Comparison of ENCODE assay signal across 2 cellular contexts in the genomic region with DNA sequence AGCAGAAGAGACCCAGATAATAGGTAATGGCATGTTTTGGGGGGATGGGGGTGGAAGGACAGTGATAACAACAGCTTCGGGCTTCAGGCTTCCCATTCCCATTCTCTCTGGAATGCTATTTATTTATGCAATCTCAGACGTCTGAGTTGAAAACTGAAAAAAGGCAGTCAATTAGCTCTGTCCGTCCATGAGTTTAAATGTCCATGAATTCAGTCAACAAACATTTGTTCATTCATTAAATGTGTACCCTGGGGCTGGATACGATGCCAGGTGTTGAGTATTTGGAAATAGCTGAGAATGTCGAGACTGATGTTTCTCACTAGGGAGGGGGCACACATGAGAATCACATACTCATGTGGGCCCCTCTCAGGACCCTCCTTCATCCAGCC.
TF ChIP-seq lines count a peak whose summit lies in the region.

No MANE protein-coding gene starts in this region.

TF ChIP-seq in IMR-90, 13 proteins besides CTCF, POLR2A, EP300 and RAD21:
- TF ChIP-seq MAFK (IDR thresholded peaks at IDR 0.05; ENCODE audit: low read depth, low read length) = no peak
TF ChIP-seq in IMR-90: peak in this region for 0.

TF ChIP-seq in H1, 55 proteins besides CTCF, POLR2A, EP300 and RAD21:
- TF ChIP-seq GABPA (IDR thresholded peaks at IDR 0.05; ENCODE audit: borderline replicate concordance, insufficient read depth, low read length) = no peak
